In the genomic region with DNA sequence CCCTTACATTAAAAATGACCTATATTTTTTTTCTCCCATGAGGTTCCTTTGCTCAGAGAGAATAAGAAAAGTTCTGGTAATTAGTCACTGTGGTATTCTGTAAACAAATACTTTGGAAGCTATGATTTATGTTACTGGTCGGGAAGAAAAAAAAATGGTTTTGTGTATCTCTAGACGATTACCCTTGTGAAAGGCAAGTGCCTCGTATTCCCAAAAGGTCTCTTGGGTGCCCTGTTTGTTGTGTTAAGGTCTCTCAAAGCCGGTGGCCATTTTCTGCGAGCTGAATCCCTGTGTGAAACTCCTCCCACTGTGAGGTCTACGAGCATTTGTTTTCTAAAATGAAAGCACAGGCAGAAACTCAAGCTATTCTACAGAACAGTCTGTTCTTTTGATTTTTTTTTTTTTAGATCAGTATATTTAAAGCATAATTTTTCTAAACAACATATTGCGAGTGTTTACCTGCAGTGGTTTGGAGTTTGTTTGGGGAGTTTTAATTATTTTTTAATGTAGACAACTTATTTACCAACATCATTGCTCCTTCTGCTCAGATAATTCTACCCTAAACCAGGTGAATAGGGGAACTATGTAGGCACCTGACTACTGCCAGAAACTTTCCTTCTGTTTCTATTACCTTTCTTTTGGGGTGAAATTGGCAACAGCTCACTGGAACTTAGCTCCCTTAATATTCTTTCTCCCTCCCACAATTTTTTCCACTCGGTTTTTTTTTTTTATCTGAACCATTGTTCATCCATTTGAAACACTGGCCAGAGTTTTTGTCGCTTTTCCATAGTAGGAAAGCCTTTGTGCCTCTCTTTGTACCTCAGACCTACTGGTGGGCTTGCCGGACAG, we compare ENCODE assay signal across 8 cellular contexts. TPM values are rescaled to one million over a fixed set of nuclear protein-coding genes. Genes with fewer than 3 reads are reported as not detected.
A peak's percentile ranks its signal among the peaks of the same experiment; 100 is the strongest.
DNase-seq lines count a peak whose midpoint lies in the region; ATAC-seq, FAIRE-seq and TF ChIP-seq lines count a peak whose summit lies in the region.

No MANE protein-coding gene starts in this region.

- peak; percentile 49 for FAIRE-seq in K562 (lab: Jason Lieb, UNC)

- TF ChIP-seq POLR2A in K562 (conservative IDR thresholded peaks at IDR 0.05) = no peak

- no TSS peak for BruUV-seq in K562 (replicated peaks; lab: Mats Ljungman, UMichigan)

- H3K4me2 ChIP-seq in K562 (ENCODE audit: insufficient read depth, low read length) = no peak overlapping the region

- peak overlapping the region; percentile 65 for H2AFZ ChIP-seq in K562 (ENCODE audit: low read depth, low read length)

- TF ChIP-seq EP300 in K562 (IDR thresholded peaks at IDR 0.05; ENCODE audit: low read length) = no peak

- H3K9me3 ChIP-seq in SK-N-MC (ENCODE audit: low read depth, low read length) (no peaks in the 10 kb centered on the region), K562 (replicated peaks; ENCODE audit: control insufficient read depth, insufficient read depth, low read depth, low read length) (no peaks in the 10 kb centered on the region)

- H3K9ac ChIP-seq in SK-N-MC (ENCODE audit: insufficient read length) (peak overlapping the region; percentile 38), K562 (ENCODE audit: insufficient read depth in 1 of 2, low read depth in 2 of 2, low read length in 2 of 2) (peak overlapping the region; percentile 36 to 73; a peak in 3 of 4 replicates)

- H3K36me3 ChIP-seq in SK-N-MC (ENCODE audit: insufficient read depth, low read length) (peaks cover 44% of the 10 kb centered on the region), K562 (ENCODE audit: control insufficient read depth, insufficient read depth, low read length) (peaks cover 28% of the 10 kb centered on the region; the same call in 2 of the 3 replicates)

- no peak for TF ChIP-seq RAD21 in K562 (CRISPR knock-in tag; conservative IDR thresholded peaks at IDR 0.05 in 1 of 2, IDR thresholded peaks at IDR 0.05 in 1 of 2)

- peaks cover 2 to 28% of the 10 kb centered on the region in 2 experiments; a peak in 4 of 5 replicates for H3K4me1 ChIP-seq in K562 (replicated peaks in 1 of 2; ENCODE audit: control insufficient read depth in 2 of 2, insufficient read depth in 2 of 2, low read length in 2 of 2)

- CTCF ChIA-PET in K562 (lab: Yijun Ruan, JAX; ENCODE audit: low intra/inter-chr PET ratio) = no interaction called here

- TF ChIP-seq CTCF in K562 (IDR thresholded peaks at IDR 0.05 in 2 of 3, conservative IDR thresholded peaks at IDR 0.05 in 1 of 3; ENCODE audit: insufficient read depth in 2 of 3, low read depth in 1 of 3, low read length in 3 of 3) = no peak

- POLR2A ChIA-PET in K562 (lab: Yijun Ruan, JAX) = interaction anchor here (1.1 to 2.1 kb wide), 2 partner anchors 12 to 100 kb away, joined by 4 to 5 read pairs; no protein-coding TSS in a partner anchor

- intact Hi-C loops in K562 (cut with micrococcal nuclease) = no loop called here

- whole genome bisulfite sequencing in K562 (ENCODE audit: insufficient coverage, low coverage, missing lambda C conversion rate) = 47% methylated on average over 10 of the region's 10 CpGs

- DNase-seq in Daoy (ENCODE audit: low read depth) (peak; percentile 64), SK-N-MC (ENCODE audit: low read depth, low spot score) (no peak), K562 (ENCODE audit: extremely low read depth in 1 of 4, low spot score in 3 of 4) (peak in 2 of 4 experiments; percentile 28 to 33), inferior parietal cortex (ENCODE audit: extremely low spot score) (peak; percentile 83), NCI-H345 treated with DMSO at 0.1 percent for 48 hours (lab: John Stamatoyannopoulos, UW; ENCODE audit: unreplicated experiment) (no peak)
- DNase-seq in stimulated activated CD4-positive, alpha-beta T cell treated with anti-CD3 and anti-CD28 coated beads, Interleukin-12 subunit alpha, Interleukin-12 subunit beta, amount 100 ng/mL, for 4 hours = peak; percentile 15

- no peaks in the 10 kb centered on the region for H3K27me3 ChIP-seq in K562 (ENCODE audit: control insufficient read depth in 2 of 2, insufficient read depth in 2 of 2, low read length in 2 of 2)

- H3K27ac ChIP-seq in SK-N-MC = peak overlapping the region; percentile 19; the same call in 1 of the 2 replicates
- H3K27ac ChIP-seq in K562 (ENCODE audit: extremely low read depth, low read depth, low read length) = peak overlapping the region; percentile 59

- in situ Hi-C loops in K562 (cut with MboI) = no loop called here

- no peaks in the 10 kb centered on the region for H4K20me1 ChIP-seq in K562 (replicated peaks; ENCODE audit: control insufficient read depth, insufficient read depth, low read length)

- H3K79me2 ChIP-seq in K562 (ENCODE audit: control insufficient read depth, insufficient read depth, low read length) = no peaks in the 10 kb centered on the region

- no peaks in the 10 kb centered on the region for H3K9me1 ChIP-seq in K562 (ENCODE audit: control insufficient read depth, insufficient read depth, low read length)

- H3K4me3 ChIP-seq in SK-N-MC = peak overlapping the region; percentile 39
- H3K4me3 ChIP-seq in K562 = no peak overlapping the region

- ATAC-seq in HG03108 (IDR thresholded peaks at IDR 0.05; ENCODE audit: unreplicated experiment) (peak; percentile 34), K562 (peak; percentile 71), GM18873 (IDR thresholded peaks at IDR 0.05; ENCODE audit: low FRiP score, unreplicated experiment) (no peak)

TF ChIP-seq in K562, 482 proteins besides CTCF, POLR2A, EP300 and RAD21:
- no peak for TF ChIP-seq CBX1 (IDR thresholded peaks at IDR 0.05; ENCODE audit: low read depth)
- TF ChIP-seq SMAD4 (CRISPR knock-in tag; conservative IDR thresholded peaks at IDR 0.05) = no peak
- TF ChIP-seq YY1 (IDR thresholded peaks at IDR 0.05; ENCODE audit: borderline replicate concordance in 1 of 3, control insufficient read depth in 1 of 3, extremely low read depth in 1 of 3, insufficient read depth in 3 of 3, insufficient read length in 1 of 3, insufficient replicate concordance in 2 of 3, low read depth in 1 of 3, low read length in 2 of 3) = peak; percentile 54 to 92 (median 83)
- TF ChIP-seq, protein P1, sequence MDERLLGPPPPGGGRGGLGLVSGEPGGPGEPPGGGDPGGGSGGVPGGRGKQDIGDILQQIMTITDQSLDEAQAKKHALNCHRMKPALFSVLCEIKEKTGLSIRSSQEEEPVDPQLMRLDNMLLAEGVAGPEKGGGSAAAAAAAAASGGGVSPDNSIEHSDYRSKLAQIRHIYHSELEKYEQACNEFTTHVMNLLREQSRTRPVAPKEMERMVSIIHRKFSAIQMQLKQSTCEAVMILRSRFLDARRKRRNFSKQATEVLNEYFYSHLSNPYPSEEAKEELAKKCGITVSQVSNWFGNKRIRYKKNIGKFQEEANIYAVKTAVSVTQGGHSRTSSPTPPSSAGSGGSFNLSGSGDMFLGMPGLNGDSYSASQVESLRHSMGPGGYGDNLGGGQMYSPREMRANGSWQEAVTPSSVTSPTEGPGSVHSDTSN (CRISPR knock-in tag; IDR thresholded peaks at IDR 0.05; ENCODE audit: low read depth) = no peak
- TF ChIP-seq, protein P1 (tag; conservative IDR thresholded peaks at IDR 0.05; ENCODE audit: low read depth) = peak; percentile 40; the same call in 1 of the 2 replicates
- peak; percentile 50; the same call in 1 of the 2 replicates for TF ChIP-seq TEAD4 (IDR thresholded peaks at IDR 0.05; ENCODE audit: low read length)
- no peak for TF ChIP-seq TEAD4 (CRISPR knock-in tag; IDR thresholded peaks at IDR 0.05; ENCODE audit: borderline replicate concordance)
- peak; percentile 37; the same call in 1 of the 2 replicates for TF ChIP-seq NFRKB (IDR thresholded peaks at IDR 0.05; ENCODE audit: low read depth)
- peak; percentile 67; the same call in 1 of the 2 replicates for TF ChIP-seq KAT8 (IDR thresholded peaks at IDR 0.05; ENCODE audit: low read depth)
- no peak for TF ChIP-seq NFXL1 (CRISPR knock-in tag; IDR thresholded peaks at IDR 0.05)
- TF ChIP-seq TAF7 (tag; IDR thresholded peaks at IDR 0.05) = peak; percentile 53; the same call in 1 of the 2 replicates
- peak; percentile 55 for TF ChIP-seq MEIS2 (IDR thresholded peaks at IDR 0.05; ENCODE audit: partially characterized antibody)
- 0 out of 2 replicates have a peak, but pooled peaks have one; percentile 32 for TF ChIP-seq POLR2H (tag; IDR thresholded peaks at IDR 0.05; ENCODE audit: low read depth)
- TF ChIP-seq NFE2L1 (tag; IDR thresholded peaks at IDR 0.05; ENCODE audit: borderline replicate concordance, low read depth) = 0 out of 2 replicates have a peak, but pooled peaks have one; percentile 6

RNA-seq across cellular contexts. Expression of a gene that starts 44.0 kb away (rescaled TPM):
- total RNA-seq in Daoy (2014; rRNA removed; shearing (Covaris generic)) = 45.6 and 55.6 TPM in 2 replicates
- 53.5 and 97.8 TPM in 2 replicates for total RNA-seq in K562 (2011; cell fraction: chromatin; rRNA removed; ENCODE audit: low replicate concordance)
- 22.0 and 29.1 TPM in 2 replicates for total RNA-seq in K562 (2011; cell fraction: nucleolus; rRNA removed)
- total RNA-seq in K562 (2011; cell fraction: nucleoplasm; rRNA removed) = 61.7 and 84.8 TPM in 2 replicates
- 22.9 and 24.8 TPM in 2 replicates for total RNA-seq in K562 (2014; rRNA removed)
- 39.4 and 43.6 TPM in 2 replicates for total RNA-seq in K562 (2014; rRNA removed; fragmentation: Illumina TruSeq; extraction: Trizol)
- total RNA-seq in K562 (2015; rRNA removed; fragmentation: Illumina TruSeq; extraction: Trizol) = 33.5 and 33.7 TPM in 2 replicates
- 30.7 and 36.3 TPM in 2 replicates for total RNA-seq in K562 (2021)
- 18.0 and 22.5 TPM in 2 replicates for polyA plus RNA-seq in K562 (2011; rRNA removed)
- 6.7 and 14.9 TPM in 2 replicates for polyA plus RNA-seq in K562 (2011; cell fraction: cytosol; rRNA removed)
- 22.7 and 28.6 TPM in 2 replicates for polyA plus RNA-seq in K562 (2011; cell fraction: nucleus; rRNA removed)
- 19.0 and 21.1 TPM in 2 replicates for polyA plus RNA-seq in K562 (2012)
- polyA plus RNA-seq in K562 (2014; fragmentation: Illumina TruSeq; extraction: Trizol) = 24.0 and 26.2 TPM in 2 replicates
- polyA plus RNA-seq in K562 (2014; fragmentation: Nextera tagmentation; extraction: Ambion mirVana) = 10 to 100 TPM; 14.2 to 17.9 TPM
- polyA plus RNA-seq in K562 (2014; rRNA removed) = 12.1 and 12.6 TPM in 2 replicates
- 64.1 and 109 TPM in 2 replicates for polyA minus RNA-seq in K562 (2011; rRNA and poly(A)+ RNA removed)
- polyA minus RNA-seq in K562 (2011; cell fraction: cytosol; rRNA and poly(A)+ RNA removed) = 27.8 and 34.9 TPM in 2 replicates
- polyA minus RNA-seq in K562 (2011; cell fraction: nucleus; rRNA and poly(A)+ RNA removed) = 35.9 and 61.9 TPM in 2 replicates

Comparison
In these comparisons a context has a peak if more than half of its experiments do, and no peak if none do; other contexts are left out.
1. DNase-seq: peak in Daoy (single experiment), inferior parietal cortex (single experiment) and stimulated activated CD4-positive, alpha-beta T cell treated with anti-CD3 and anti-CD28 coated beads, Interleukin-12 subunit alpha, Interleukin-12 subunit beta, amount 100 ng/mL, for 4 hours (single experiment); none in SK-N-MC (single experiment) and NCI-H345 treated with DMSO at 0.1 percent for 48 hours (single experiment).